In the genomic region with DNA sequence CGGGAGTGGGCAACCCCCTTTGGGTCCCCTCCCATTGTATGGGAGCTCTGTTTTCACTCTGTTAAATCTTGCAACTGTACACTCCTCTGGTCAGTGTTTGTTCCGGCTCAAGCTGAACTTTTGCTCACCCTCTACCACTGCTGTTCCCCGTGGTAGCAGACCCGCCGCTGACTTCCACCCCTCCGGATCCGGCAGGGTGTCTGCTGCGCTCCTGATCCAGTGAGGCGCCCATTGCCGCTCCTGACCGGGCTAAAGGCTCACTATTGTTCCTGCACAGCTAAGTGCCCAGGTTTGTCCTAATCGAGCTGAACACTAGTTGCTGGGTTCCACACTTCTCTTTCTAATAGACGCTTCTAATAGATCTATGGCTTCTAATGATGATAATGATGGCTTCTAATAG, we compare ENCODE assay signal across 21 cellular contexts.
A peak's percentile ranks its signal among the peaks of the same experiment; 100 is the strongest.
DNase-seq lines count a peak whose midpoint lies in the region; FAIRE-seq and TF ChIP-seq lines count a peak whose summit lies in the region.
"Had no signal": no experiment of that assay in that cellular context is flagged by ENCODE, and none has a peak within 500 bp of the region (broad histone marks: within the 10 kb centered on the region; RNA-seq: fewer than 3 reads in every experiment).

No MANE protein-coding gene starts in this region.

- H3K4me3 ChIP-seq in kidney (ENCODE audit: low read length in 2 of 2) (no peak overlapping the region), testis (no peak overlapping the region)
- H3K4me3 ChIP-seq: BLaER1 had no signal

- H3K9ac ChIP-seq in kidney (ENCODE audit: low read length in 2 of 2), result no peak overlapping the region
- H3K9ac ChIP-seq: BLaER1 had no signal

- no peaks in the 10 kb centered on the region for H3K4me1 ChIP-seq in kidney (ENCODE audit: control insufficient read depth in 1 of 2, insufficient read depth in 1 of 2, low read depth in 1 of 2, low read length in 2 of 2)
- H3K4me1 ChIP-seq in testis, result no peaks in the 10 kb centered on the region
- H3K4me1 ChIP-seq: BE2C, BLaER1 had no signal

- TF ChIP-seq POLR2A in testis (IDR thresholded peaks at IDR 0.05), result no peak

- H3K27me3 ChIP-seq in testis, result no peaks in the 10 kb centered on the region
- H3K27me3 ChIP-seq: BE2C, BLaER1 had no signal

- no peak for FAIRE-seq in kidney (lab: Jason Lieb, UNC)
- FAIRE-seq: A204.1, D721Med, G401.6, GM12891, GM19239 had no signal

- TF ChIP-seq CTCF in kidney (IDR thresholded peaks at IDR 0.05; ENCODE audit: borderline replicate concordance, extremely low read depth, insufficient read depth), result no peak
- no peak for TF ChIP-seq CTCF in testis (IDR thresholded peaks at IDR 0.05)

- H3K36me3 ChIP-seq in kidney (ENCODE audit: control insufficient read depth in 1 of 2, insufficient read depth in 2 of 2, low read length in 2 of 2) (no peaks in the 10 kb centered on the region), testis (ENCODE audit: low read depth, missing control alignments) (no peaks in the 10 kb centered on the region)
- H3K36me3 ChIP-seq: BE2C, BLaER1 had no signal

- H3K27ac ChIP-seq in kidney (ENCODE audit: low read depth in 2 of 2, low read length in 2 of 2) (no peak overlapping the region), testis (no peak overlapping the region)
- H3K27ac ChIP-seq: BLaER1 had no signal

- DNase-seq in kidney (peak; percentile 56), testis (peak; percentile 13), amygdala (lab: John Stamatoyannopoulos, UW) (no peak), HPDE6-E6E7 (ENCODE audit: extremely low spot score) (no peak), D341Med (ENCODE audit: low spot score) (no peak)
- DNase-seq: 8988T; ACHN; BE2C; C1 segment of cervical spinal cord; CD4-positive, alpha-beta memory T cell; CD4-positive, CD25-positive, alpha-beta regulatory T cell; CD8-positive, alpha-beta memory T cell; COR-L47; DMS79 treated with DMSO at 0.1 percent for 48 hours; GF-D8 had no signal

- 47 to 76% methylated on average over 12 to 13 of the region's 13 CpGs for WGBS in testis, 2 donors

- H3K9me3 ChIP-seq in kidney (ENCODE audit: control insufficient read depth in 1 of 2, low read length in 2 of 2) (no peaks in the 10 kb centered on the region), testis (no peaks in the 10 kb centered on the region)
- H3K9me3 ChIP-seq: BE2C, BLaER1 had no signal

- intact Hi-C loops in kidney (cut with DNase I) (no loop called here), testis (cut with DNase I; ENCODE audit: low total_unique reads) (no loop called here)

Comparison
In these comparisons a context has a peak if more than half of its experiments do, and no peak if none do; other contexts are left out.
1. DNase-seq: peak in kidney (single experiment) and testis (single experiment); none in amygdala (0 of 56), HPDE6-E6E7 (single experiment) and D341Med (single experiment).